Comparison of ENCODE assay signal across 16 cellular contexts in genomic region chr2:206615417-206616089, GRCh38. TPM values are rescaled to one million over a fixed set of nuclear protein-coding genes. Genes with fewer than 3 reads are reported as not detected.
DNase-seq lines count a peak whose midpoint lies in the region; ATAC-seq and TF ChIP-seq lines count a peak whose summit lies in the region.
"Had no signal": no experiment of that assay in that cellular context is flagged by ENCODE, and none has a peak within 500 bp of the region (broad histone marks: within the 10 kb centered on the region; RNA-seq: fewer than 3 reads in every experiment).

No MANE protein-coding gene starts in this region.

- H3K27ac ChIP-seq in right atrium auricular region (peak overlapping the region in 1 of 2 donors; percentile 39), PC-9 (peak overlapping the region; percentile 32; the same call in 1 of the 2 replicates), heart left ventricle (peak overlapping the region in 7 of 12 donors; percentile 8 to 85 (median 33))
- H3K27ac ChIP-seq: BLaER1 treated with 17β-estradiol and CSF1 and Interleukin-3, amounts not matched to agents 10 nM and 100 nM; HL-60 had no signal

- H3K4me2 ChIP-seq in PC-9, result no peak overlapping the region

- H4K20me1 ChIP-seq in PC-9 (ENCODE audit: insufficient read depth), result no peaks in the 10 kb centered on the region
- H4K20me1 ChIP-seq: BLaER1 treated with 17β-estradiol and CSF1 and Interleukin-3, amounts not matched to agents 10 nM and 100 nM had no signal

- no peaks in the 10 kb centered on the region for H3K36me3 ChIP-seq in right atrium auricular region
- no peaks in the 10 kb centered on the region for H3K36me3 ChIP-seq in PC-9 (ENCODE audit: low read depth)
- peaks cover 0 to 4% (median 0%) of the 10 kb centered on the region in 9 donors for H3K36me3 ChIP-seq in heart left ventricle
- H3K36me3 ChIP-seq: BLaER1 treated with 17β-estradiol and CSF1 and Interleukin-3, amounts not matched to agents 10 nM and 100 nM had no signal

- no peaks in the 10 kb centered on the region for H3K79me2 ChIP-seq in PC-9 (ENCODE audit: low read depth)

- WGBS in heart left ventricle, 4 donors, result 65 to 78% (median 69%) methylated on average over 7 of the region's 7 CpGs

- no peaks in the 10 kb centered on the region for H3K27me3 ChIP-seq in right atrium auricular region
- H3K27me3 ChIP-seq in PC-9 (ENCODE audit: insufficient read depth, low read depth), result no peaks in the 10 kb centered on the region
- no peaks in the 10 kb centered on the region for H3K27me3 ChIP-seq in heart left ventricle
- H3K27me3 ChIP-seq: BLaER1 treated with 17β-estradiol and CSF1 and Interleukin-3, amounts not matched to agents 10 nM and 100 nM had no signal

- no peaks in the 10 kb centered on the region for H3K9me2 ChIP-seq in PC-9 (ENCODE audit: insufficient read depth)

- intact Hi-C loops in Right ventricle myocardium superior (cut with DNase I) (no loop called here), PC-9 (cut with micrococcal nuclease; ENCODE audit: unreplicated experiment) (no loop called here), heart left ventricle (cut with DNase I) (no loop called here)

- CTCF ChIA-PET in PC-9 (lab: Charles Lee), result no interaction called here

- H3K4me1 ChIP-seq in right atrium auricular region (no peaks in the 10 kb centered on the region), PC-9 (replicated peaks; ENCODE audit: insufficient read depth) (no peaks in the 10 kb centered on the region; the same call in 1 of the 2 replicates), heart left ventricle (peaks cover 0 to 15% (median 0%) of the 10 kb centered on the region in 12 donors)
- H3K4me1 ChIP-seq: BLaER1 treated with 17β-estradiol and CSF1 and Interleukin-3, amounts not matched to agents 10 nM and 100 nM had no signal

- H3K9me3 ChIP-seq in right atrium auricular region, result no peaks in the 10 kb centered on the region
- H3K9me3 ChIP-seq in PC-9 (ENCODE audit: insufficient read depth, low read depth), result no peaks in the 10 kb centered on the region
- H3K9me3 ChIP-seq in heart left ventricle, result no peaks in the 10 kb centered on the region
- H3K9me3 ChIP-seq: BLaER1 treated with 17β-estradiol and CSF1 and Interleukin-3, amounts not matched to agents 10 nM and 100 nM had no signal

- H3K4me3 ChIP-seq in right atrium auricular region (no peak overlapping the region), PC-9 (no peak overlapping the region), heart left ventricle (no peak overlapping the region)
- H3K4me3 ChIP-seq: BLaER1 treated with 17β-estradiol and CSF1 and Interleukin-3, amounts not matched to agents 10 nM and 100 nM had no signal

- H3F3A ChIP-seq in PC-9 (ENCODE audit: insufficient read depth, low read depth), result peaks cover 6% of the 10 kb centered on the region; the same call in 1 of the 2 replicates

- POLR2A ChIA-PET in PC-9 (lab: Charles Lee; ENCODE audit: unreplicated experiment), result interaction anchor here (0.6 kb wide), 1 partner anchor 30 kb away, joined by 5 read pairs; no protein-coding TSS in a partner anchor

- TF ChIP-seq CTCF in right atrium auricular region (IDR thresholded peaks at IDR 0.05), result no peak
- TF ChIP-seq CTCF in PC-9 (conservative IDR thresholded peaks at IDR 0.05), result no peak
- TF ChIP-seq CTCF in heart left ventricle (IDR thresholded peaks at IDR 0.05), result no peak

- TSS peak; percentile 50 for BruUV-seq in PC-9 (replicated peaks; lab: Mats Ljungman, UMichigan)

- ATAC-seq in Right ventricle myocardium superior (ENCODE audit: poor library complexity) (peak; percentile 78), heart left ventricle (peak; percentile 62 to 66 (median 62)), GM21619 (IDR thresholded peaks at IDR 0.05; ENCODE audit: unreplicated experiment) (no peak)
- ATAC-seq: Panc1 had no signal

- DNase-seq in Right ventricle myocardium superior (no peak), right atrium auricular region (ENCODE audit: low spot score) (no peak), PC-9 (no peak), heart left ventricle (no peak), NCI-H2227 (lab: John Stamatoyannopoulos, UW; ENCODE audit: unreplicated experiment) (no peak), NCI-H446 (lab: John Stamatoyannopoulos, UW) (no peak), NCI-H526 treated with DMSO at 0.1 percent for 48 hours (lab: John Stamatoyannopoulos, UW) (no peak)
- DNase-seq: NCI-H1417, NCI-H187 treated with DMSO at 0.1 percent for 48 hours, NCI-H774, SHP77 treated with DMSO at 0.1 percent for 48 hours had no signal

- H2AFZ ChIP-seq in PC-9, result no peak overlapping the region

- no peak for TF ChIP-seq POLR2A in heart left ventricle (IDR thresholded peaks at IDR 0.05)

RNA-seq across cellular contexts. Expression of gene FAM237A, which starts 26.7 kb away (rescaled TPM):
- not detected for total RNA-seq in Right ventricle myocardium superior
- total RNA-seq in right atrium auricular region, result not detected
- total RNA-seq in PC-9 (2021), result not detected in 2 replicates
- 1 to 10 TPM in 2 of 9 donors, under 1 TPM in 1, not detected in 6; 0.56 to 3.4 (median 1.4) TPM for total RNA-seq in heart left ventricle
- not detected for polyA plus RNA-seq in heart left ventricle
- total RNA-seq: NCI-H460 had no signal
